In genomic region chrX:69504626-69505612, GRCh38 we compare ENCODE assay signal across 10 cellular contexts. TPM values are rescaled to one million over a fixed set of nuclear protein-coding genes. Genes with fewer than 3 reads are reported as not detected.
A peak's percentile ranks its signal among the peaks of the same experiment; 100 is the strongest.
DNase-seq lines count a peak whose midpoint lies in the region; ATAC-seq and TF ChIP-seq lines count a peak whose summit lies in the region.
"Had no signal": no experiment of that assay in that cellular context is flagged by ENCODE, and none has a peak within 500 bp of the region (broad histone marks: within the 10 kb centered on the region; RNA-seq: fewer than 3 reads in every experiment).

No MANE protein-coding gene starts in this region.

- in situ Hi-C loops in gastrocnemius medialis (cut with MboI; ENCODE audit: low sequenced_read_pairs in 4 of 4): no loop called here

- peaks cover 16% of the 10 kb centered on the region for H3K36me3 Mint-ChIP-seq in GM23338 (ENCODE audit: low read depth)
- H3K36me3 Mint-ChIP-seq in activated T-helper 2 cell treated with anti-CD3 and anti-CD28 coated beads, Interferon-gamma antibody, Interleukin-2, Interleukin-4, amounts not matched to agents 10 μg/mL and 5 μg/mL and 100 μg/mL, durations not matched to agents 14 hours and 24 hours and 36 hours (ENCODE audit: low read depth): no peaks in the 10 kb centered on the region
- H3K36me3 Mint-ChIP-seq in HFFc6 (ENCODE audit: low read depth): no peaks in the 10 kb centered on the region

- H3K4me3 ChIP-seq in GM23338: peak overlapping the region; percentile 68
- H3K4me3 ChIP-seq in Peyer's patch: peak overlapping the region in 3 of 4 donors; percentile 35 to 48 (median 42)
- peak overlapping the region; percentile 83 for H3K4me3 ChIP-seq in right cardiac atrium (ENCODE audit: low read length)
- peak overlapping the region; percentile 42 to 59 (median 55) for H3K4me3 ChIP-seq in gastrocnemius medialis

- TF ChIP-seq POLR2A in Peyer's patch (IDR thresholded peaks at IDR 0.05): no peak
- no peak for TF ChIP-seq POLR2A in gastrocnemius medialis (IDR thresholded peaks at IDR 0.05)

- intact Hi-C loops in right cardiac atrium (cut with DNase I) (no loop called here), gastrocnemius medialis (cut with DNase I; ENCODE audit: low total_unique reads) (no loop called here)
- intact Hi-C loops in activated T-helper 2 cell treated with anti-CD3 and anti-CD28 coated beads, Interferon-gamma antibody, Interleukin-2, Interleukin-4, amounts not matched to agents 10 μg/mL and 5 μg/mL and 100 μg/mL, durations not matched to agents 14 hours and 24 hours and 36 hours (cut with micrococcal nuclease): loop anchor here (5.0 kb wide), 1 partner anchor 112 kb away; the partner anchor contains the start of gene EDA

- no peaks in the 10 kb centered on the region for H3F3A ChIP-seq in GM23338 (replicated peaks; ENCODE audit: low read depth)

- no peaks in the 10 kb centered on the region for H3K36me3 ChIP-seq in GM23338 (ENCODE audit: insufficient read depth)
- H3K36me3 ChIP-seq in Peyer's patch: no peaks in the 10 kb centered on the region
- H3K36me3 ChIP-seq in gastrocnemius medialis: no peaks in the 10 kb centered on the region

- H3K9me3 ChIP-seq in Peyer's patch (no peaks in the 10 kb centered on the region), right cardiac atrium (ENCODE audit: control insufficient read depth, low read length) (no peaks in the 10 kb centered on the region), gastrocnemius medialis (no peaks in the 10 kb centered on the region)

- H3K4me1 ChIP-seq in GM23338 (ENCODE audit: insufficient read depth): peaks cover 4% of the 10 kb centered on the region; the same call in 1 of the 2 replicates
- peaks cover 0 to 4% (median 0%) of the 10 kb centered on the region in 4 donors for H3K4me1 ChIP-seq in Peyer's patch
- H3K4me1 ChIP-seq in right cardiac atrium (ENCODE audit: control insufficient read depth, insufficient read depth, low read length): no peaks in the 10 kb centered on the region
- no peaks in the 10 kb centered on the region for H3K4me1 ChIP-seq in gastrocnemius medialis
- H3K4me1 ChIP-seq: foreskin keratinocyte had no signal

- H3K79me2 ChIP-seq in GM23338 (replicated peaks; ENCODE audit: insufficient read depth): no peaks in the 10 kb centered on the region; the same call in 1 of the 2 replicates

- H3K9me3 Mint-ChIP-seq in GM23338 (no peaks in the 10 kb centered on the region; the same call in 2 of the 3 replicates), HFFc6 (no peaks in the 10 kb centered on the region)
- H3K9me3 Mint-ChIP-seq in activated T-helper 2 cell treated with anti-CD3 and anti-CD28 coated beads, Interferon-gamma antibody, Interleukin-2, Interleukin-4, amounts not matched to agents 10 μg/mL and 5 μg/mL and 100 μg/mL, durations not matched to agents 14 hours and 24 hours and 36 hours: no peaks in the 10 kb centered on the region

- peak overlapping the region; percentile 83 for H3K4me2 ChIP-seq in GM23338

- no peak overlapping the region for H2AFZ ChIP-seq in GM23338

- peaks cover 24% of the 10 kb centered on the region for H3K4me1 Mint-ChIP-seq in GM23338
- no peaks in the 10 kb centered on the region for H3K4me1 Mint-ChIP-seq in activated T-helper 2 cell treated with anti-CD3 and anti-CD28 coated beads, Interferon-gamma antibody, Interleukin-2, Interleukin-4, amounts not matched to agents 10 μg/mL and 5 μg/mL and 100 μg/mL, durations not matched to agents 14 hours and 24 hours and 36 hours (ENCODE audit: low read depth)
- H3K4me1 Mint-ChIP-seq in HFFc6 (ENCODE audit: low read depth): no peaks in the 10 kb centered on the region

- DNase-seq in GM23338 (ENCODE audit: low spot score) (peak; percentile 6), Peyer's patch (no peak), right cardiac atrium (no peak), gastrocnemius medialis (no peak), NCI-H446 treated with DMSO at 0.1 percent for 48 hours (lab: John Stamatoyannopoulos, UW) (no peak), HFFc6 (no peak), A172 (ENCODE audit: low spot score) (no peak)
- no peak for DNase-seq in activated T-helper 2 cell treated with anti-CD3 and anti-CD28 coated beads, Interferon-gamma antibody, Interleukin-2, Interleukin-4, amounts not matched to agents 10 μg/mL and 5 μg/mL and 100 μg/mL, durations not matched to agents 14 hours and 24 hours and 36 hours (ENCODE audit: low spot score)
- DNase-seq: NK-92 treated with Interleukin-12 subunit alpha and Interleukin-12 subunit beta, amount 100 ng/mL, for 24 hours had no signal

- 3% methylated on average over 120 of the region's 146 CpGs for WGBS in right cardiac atrium

- H3K27me3 ChIP-seq in GM23338 (ENCODE audit: insufficient read depth) (peaks cover 15% of the 10 kb centered on the region), Peyer's patch (no peaks in the 10 kb centered on the region), right cardiac atrium (ENCODE audit: control insufficient read depth, insufficient read depth) (no peaks in the 10 kb centered on the region), gastrocnemius medialis (peaks cover 0 to 43% (median 14%) of the 10 kb centered on the region in 3 donors)

- TF ChIP-seq CTCF in GM23338 (conservative IDR thresholded peaks at IDR 0.05; ENCODE audit: low read depth in 2 of 2): no peak
- TF ChIP-seq CTCF in Peyer's patch (IDR thresholded peaks at IDR 0.05): no peak
- no peak for TF ChIP-seq CTCF in gastrocnemius medialis (IDR thresholded peaks at IDR 0.05 in 4 of 5, conservative IDR thresholded peaks at IDR 0.05 in 1 of 5)
- TF ChIP-seq CTCF in HFFc6 (IDR thresholded peaks at IDR 0.05): no peak

- H3K9me2 ChIP-seq in GM23338 (ENCODE audit: insufficient read depth): no peaks in the 10 kb centered on the region

- H3K27ac ChIP-seq in GM23338 (ENCODE audit: low read depth) (no peak overlapping the region), Peyer's patch (no peak overlapping the region), right cardiac atrium (ENCODE audit: low read length) (peak overlapping the region; percentile 85), gastrocnemius medialis (no peak overlapping the region)
- H3K27ac ChIP-seq: foreskin keratinocyte had no signal

- H3K27me3 Mint-ChIP-seq in GM23338 (ENCODE audit: insufficient read depth, low read depth, poor library complexity) (peaks cover 6% of the 10 kb centered on the region), HFFc6 (ENCODE audit: insufficient read depth) (peaks cover 17% of the 10 kb centered on the region)
- peaks cover 17% of the 10 kb centered on the region for H3K27me3 Mint-ChIP-seq in activated T-helper 2 cell treated with anti-CD3 and anti-CD28 coated beads, Interferon-gamma antibody, Interleukin-2, Interleukin-4, amounts not matched to agents 10 μg/mL and 5 μg/mL and 100 μg/mL, durations not matched to agents 14 hours and 24 hours and 36 hours (ENCODE audit: low read depth)

- H3K27ac Mint-ChIP-seq in GM23338 (no peak overlapping the region), HFFc6 (no peak overlapping the region)
- no peak overlapping the region for H3K27ac Mint-ChIP-seq in activated T-helper 2 cell treated with anti-CD3 and anti-CD28 coated beads, Interferon-gamma antibody, Interleukin-2, Interleukin-4, amounts not matched to agents 10 μg/mL and 5 μg/mL and 100 μg/mL, durations not matched to agents 14 hours and 24 hours and 36 hours

- ATAC-seq in GM23338: peak; percentile 11
- no peak for ATAC-seq in right cardiac atrium
- no peak for ATAC-seq in gastrocnemius medialis

- no peaks in the 10 kb centered on the region; the same call in 1 of the 2 replicates for H4K20me1 ChIP-seq in GM23338 (replicated peaks; ENCODE audit: insufficient read depth)

- H3K4me3 Mint-ChIP-seq in GM23338 (peak overlapping the region; percentile 83; the same call in 2 of the 3 replicates), HFFc6 (no peak overlapping the region)
- no peak overlapping the region for H3K4me3 Mint-ChIP-seq in activated T-helper 2 cell treated with anti-CD3 and anti-CD28 coated beads, Interferon-gamma antibody, Interleukin-2, Interleukin-4, amounts not matched to agents 10 μg/mL and 5 μg/mL and 100 μg/mL, durations not matched to agents 14 hours and 24 hours and 36 hours (ENCODE audit: low read depth)

TF ChIP-seq in GM23338, 12 proteins besides CTCF, POLR2A, EP300 and RAD21 (continues in another document):
- no peak for TF ChIP-seq STAT1 (IDR thresholded peaks at IDR 0.05; ENCODE audit: unreplicated experiment)
- TF ChIP-seq POLR2AphosphoS5 (IDR thresholded peaks at IDR 0.05; ENCODE audit: low read depth): no peak
- no peak for TF ChIP-seq ZNF114 (CRISPR knock-in tag; IDR thresholded peaks at IDR 0.05)
- TF ChIP-seq ZNF331 (CRISPR knock-in tag; IDR thresholded peaks at IDR 0.05; ENCODE audit: low read depth): no peak
- no peak for TF ChIP-seq JUNB (IDR thresholded peaks at IDR 0.05; ENCODE audit: unreplicated experiment)
- no peak for TF ChIP-seq EZH2phosphoT487 (IDR thresholded peaks at IDR 0.05; ENCODE audit: unreplicated experiment)
- no peak for TF ChIP-seq CREB1 (CRISPR knock-in tag; IDR thresholded peaks at IDR 0.05; ENCODE audit: low read depth)
- no peak for TF ChIP-seq ETS1 (IDR thresholded peaks at IDR 0.05)

RNA-seq across cellular contexts. Expression of gene NALF2, which starts 0.8 kb away (rescaled TPM):
- 8.0 and 10.5 TPM in 2 replicates for total RNA-seq in GM23338 (2014; rRNA removed; shearing (Covaris generic))
- polyA plus RNA-seq in GM23338 (2016; fragmentation: Nextera tagmentation; extraction: Ambion mirVana) (4.4 and 5.3 TPM in 2 replicates), right cardiac atrium (120 TPM)
- total RNA-seq in Peyer's patch (under 1 TPM in 3 of 4 donors, not detected in 1; 0.28 to 0.40 (median 0.35) TPM), right cardiac atrium (10 to 100 TPM; 43.2 to 90.9 (median 85.6) TPM), gastrocnemius medialis (under 1 TPM in 1 of 4 donors, not detected in 3; 0.33 TPM)
- total RNA-seq in activated T-helper 2 cell treated with anti-CD3 and anti-CD28 coated beads, Interferon-gamma antibody, Interleukin-2, Interleukin-4, amounts not matched to agents 10 μg/mL and 5 μg/mL and 100 μg/mL, durations not matched to agents 14 hours and 24 hours and 36 hours: 0.25 and 0.37 TPM in 2 replicates
- not detected for total RNA-seq in HFFc6 (2021; fragmentation: NEBNext Ultra II Directional; extraction: Animal tissue kit (Norgen Biotek cat#: 25700))
- not detected in 2 replicates for total RNA-seq in A172 (2014; rRNA removed; shearing (Covaris generic))
